In the genomic region with DNA sequence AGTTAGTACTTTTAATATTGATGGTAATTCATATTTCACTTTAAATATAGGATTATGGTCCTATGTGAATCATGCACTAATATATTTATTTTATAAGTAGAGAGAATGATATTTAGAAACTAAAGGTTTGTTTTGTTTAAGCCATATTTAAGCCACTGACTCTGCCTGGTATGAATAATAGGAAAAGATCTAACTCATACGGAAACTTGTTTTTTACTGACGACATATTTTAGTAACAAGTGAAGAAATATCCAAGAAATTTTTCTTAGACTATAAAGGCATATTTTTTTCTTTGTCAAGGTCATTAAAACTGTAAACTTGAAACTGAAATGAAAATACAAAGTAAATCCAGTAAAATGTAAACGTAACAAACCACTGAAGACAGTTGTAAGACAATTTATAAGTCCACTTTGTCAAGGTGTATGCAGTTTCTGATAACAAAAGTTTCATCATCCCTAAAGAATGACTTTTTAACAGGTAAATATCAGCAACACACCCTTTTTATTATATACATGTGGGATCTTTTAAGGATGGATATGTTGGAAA, we compare ENCODE assay signal across 14 cellular contexts.
A peak's percentile ranks its signal among the peaks of the same experiment; 100 is the strongest.
DNase-seq lines count a peak whose midpoint lies in the region; ATAC-seq and TF ChIP-seq lines count a peak whose summit lies in the region.
"Had no signal": no experiment of that assay in that cellular context is flagged by ENCODE, and none has a peak within 500 bp of the region (broad histone marks: within the 10 kb centered on the region; RNA-seq: fewer than 3 reads in every experiment).

No MANE protein-coding gene starts in this region.

- ATAC-seq in GM18870 (IDR thresholded peaks at IDR 0.05; ENCODE audit: unreplicated experiment), result peak; percentile 50
- ATAC-seq in HG02642 (IDR thresholded peaks at IDR 0.05; ENCODE audit: poor library complexity, unreplicated experiment), result peak; percentile 41
- ATAC-seq in HG03439 (IDR thresholded peaks at IDR 0.05; ENCODE audit: unreplicated experiment), result peak; percentile 32
- no peak for ATAC-seq in GM19452 (IDR thresholded peaks at IDR 0.05; ENCODE audit: unreplicated experiment)
- ATAC-seq: SK-N-SH treated with all-trans-retinoic acid at 6 μM for 48 hours had no signal

- no peaks in the 10 kb centered on the region for H3K27me3 ChIP-seq in GM06990 (replicated peaks; ENCODE audit: control insufficient read depth, insufficient read depth, low read length)
- H3K27me3 ChIP-seq: ascending aorta, uterus had no signal

- DNase-seq in GM06990 (ENCODE audit: extremely low read depth, insufficient read length), result peak; percentile 14
- no peak for DNase-seq in SKM-1 treated with dmso at 0.1 percent for 144 hours (lab: John Stamatoyannopoulos, UW; ENCODE audit: unreplicated experiment)
- DNase-seq in cerebellar nuclear complex (lab: John Stamatoyannopoulos, UW), result no peak
- no peak for DNase-seq in NK-92 (lab: John Stamatoyannopoulos, UW; ENCODE audit: unreplicated experiment)
- DNase-seq: activated T-cell treated with anti-CD3 and anti-CD28 coated beads, Interleukin-2, amount 50 U/mL, for 24 hours; hypothalamus; stimulated activated CD4-positive, alpha-beta T cell treated with anti-CD3 and anti-CD28 coated beads, Interleukin-2, amount 100 ng/mL, for 24 hours; uterus had no signal

- TF ChIP-seq CTCF in GM06990 (IDR thresholded peaks at IDR 0.05; ENCODE audit: insufficient read depth, low read length, poor library complexity, severe bottlenecking), result no peak

- H3K4me3 ChIP-seq in GM06990 (replicated peaks; ENCODE audit: low read depth, low read length), result no peak overlapping the region
- H3K4me3 ChIP-seq: ascending aorta, uterus had no signal

- no peaks in the 10 kb centered on the region for H3K36me3 ChIP-seq in GM06990 (ENCODE audit: control insufficient read depth, insufficient read depth, low read length)
- H3K36me3 ChIP-seq: uterus had no signal
